5 cellular contexts compared by ENCODE assay signal in the genomic region with DNA sequence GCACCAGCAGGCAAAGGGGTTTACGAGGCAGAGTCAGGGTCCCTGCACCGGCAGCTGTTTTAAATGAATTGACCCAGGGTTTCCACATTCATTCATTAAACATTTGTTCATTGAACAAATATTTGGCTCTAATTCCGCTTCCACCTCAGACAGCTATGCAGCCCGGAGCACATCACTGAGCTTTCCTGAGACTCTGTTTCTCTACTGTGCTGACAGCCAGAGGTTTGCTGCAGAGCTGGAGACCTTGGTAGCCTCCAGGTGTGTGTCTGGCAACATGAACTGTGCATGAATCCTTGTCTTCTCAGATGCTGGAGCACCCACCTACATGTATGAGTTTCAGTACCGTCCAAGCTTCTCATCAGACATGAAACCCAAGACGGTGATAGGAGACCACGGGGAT. TPM values are rescaled to one million over a fixed set of nuclear protein-coding genes. Genes with fewer than 3 reads are reported as not detected.
"Had no signal": no experiment of that assay in that cellular context is flagged by ENCODE, and none has a peak within 500 bp of the region (broad histone marks: within the 10 kb centered on the region; RNA-seq: fewer than 3 reads in every experiment).

No MANE protein-coding gene starts in this region.

RNA-seq across cellular contexts. Expression of gene CES1, which starts 42.7 kb away (rescaled TPM):
- total RNA-seq: LHCN-M2, MCF 10A, OCI-LY7, RPMI7951, SJCRH30 had no signal
